Comparison of ENCODE assay signal across 22 cellular contexts in the genomic region with DNA sequence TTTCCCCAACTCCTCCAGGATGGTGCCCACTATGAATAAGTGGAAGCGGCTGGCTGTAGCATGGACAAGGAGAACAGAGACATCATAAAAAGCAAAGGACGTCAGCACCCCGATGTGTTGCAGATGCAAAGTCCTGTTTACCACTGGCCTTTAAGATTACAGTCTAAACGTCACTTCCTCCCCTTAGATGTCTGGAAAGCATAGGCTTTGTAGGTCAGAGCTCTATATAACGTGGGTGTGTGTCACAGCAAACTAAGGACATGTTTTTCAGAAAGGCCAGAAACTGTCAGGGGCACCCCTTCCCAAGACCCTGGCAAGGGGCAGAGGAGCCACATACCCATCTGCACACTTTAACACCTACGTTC. TPM values are rescaled to one million over a fixed set of nuclear protein-coding genes. Genes with fewer than 3 reads are reported as not detected.
DNase-seq lines count a peak whose midpoint lies in the region; ATAC-seq, FAIRE-seq and TF ChIP-seq lines count a peak whose summit lies in the region.
"Had no signal": no experiment of that assay in that cellular context is flagged by ENCODE, and none has a peak within 500 bp of the region (broad histone marks: within the 10 kb centered on the region; RNA-seq: fewer than 3 reads in every experiment).

No MANE protein-coding gene starts in this region.

- no peak overlapping the region for H3K9ac ChIP-seq in H1 (replicated peaks in 1 of 4; ENCODE audit: extremely low read depth in 1 of 4, low read depth in 3 of 4, low read length in 3 of 4)

- no peaks in the 10 kb centered on the region for H3K9me3 ChIP-seq in WERI-Rb-1 (ENCODE audit: severe bottlenecking)
- no peaks in the 10 kb centered on the region for H3K9me3 ChIP-seq in H1 (ENCODE audit: insufficient read depth in 2 of 2, low read depth in 1 of 2, low read length in 1 of 2)
- no peaks in the 10 kb centered on the region for H3K9me3 ChIP-seq in mesodermal cell (ENCODE audit: control insufficient read depth, low read length)
- H3K9me3 ChIP-seq: HAP-1 had no signal

- H3K56ac ChIP-seq in H1 (replicated peaks; ENCODE audit: insufficient read length, low read depth, low read length) = no peak overlapping the region

- H4K91ac ChIP-seq in H1 (replicated peaks; ENCODE audit: insufficient read length, low read length) = no peak overlapping the region

- H2BK20ac ChIP-seq in H1 (ENCODE audit: low read length) = no peak overlapping the region

- no peak for FAIRE-seq in H1 (lab: Jason Lieb, UNC)
- FAIRE-seq: GM19239, HTR-8/SVneo had no signal

- peaks cover 2% of the 10 kb centered on the region for H3K27me3 Mint-ChIP-seq in type B pancreatic cell

- no peak for TF ChIP-seq RAD21 in H1 (IDR thresholded peaks at IDR 0.05 in 1 of 2, conservative IDR thresholded peaks at IDR 0.05 in 1 of 2; ENCODE audit: low read depth in 2 of 2, low read length in 2 of 2)

- H3K79me1 ChIP-seq in H1 (ENCODE audit: low read depth, low read length) = peaks cover 3% of the 10 kb centered on the region; the same call in 1 of the 2 replicates

- H3K23ac ChIP-seq in H1 (ENCODE audit: insufficient read length) = no peak overlapping the region

- no peak overlapping the region for H4K5ac ChIP-seq in H1 (ENCODE audit: insufficient read length, low read depth, low read length)

- H3K27me3 ChIP-seq in WERI-Rb-1 (ENCODE audit: insufficient read depth, low read depth, severe bottlenecking) (no peaks in the 10 kb centered on the region), H1 (replicated peaks in 1 of 4; ENCODE audit: control insufficient read depth in 3 of 4, extremely low read depth in 1 of 4, insufficient read depth in 3 of 4, low read length in 3 of 4) (no peaks in the 10 kb centered on the region)

- H3K4me1 ChIP-seq in H1 (replicated peaks in 1 of 4; ENCODE audit: control insufficient read depth in 3 of 4, insufficient read depth in 4 of 4, low read length in 3 of 4) (peaks cover 4 to 17% (median 10%) of the 10 kb centered on the region in 4 experiments; a peak in 6 of 7 replicates), mesodermal cell (ENCODE audit: control insufficient read depth, insufficient read depth, low read length, poor library complexity, severe bottlenecking) (peaks cover 17% of the 10 kb centered on the region)

- no peak overlapping the region for H3K27ac Mint-ChIP-seq in type B pancreatic cell
- H3K27ac Mint-ChIP-seq: CD14-positive monocyte had no signal

- no peak overlapping the region for H3K4me2 ChIP-seq in H1 (ENCODE audit: insufficient read depth in 1 of 2, low read depth in 2 of 2, low read length in 2 of 2)

- no peak overlapping the region for H3K4ac ChIP-seq in H1 (replicated peaks; ENCODE audit: insufficient read length, low read depth, low read length)

- peak overlapping the region; percentile 46; the same call in 1 of the 2 replicates for H2BK12ac ChIP-seq in H1 (ENCODE audit: low read depth, low read length)

- no peaks in the 10 kb centered on the region for H3K9me3 Mint-ChIP-seq in type B pancreatic cell

- TF ChIP-seq EP300 in H1 (IDR thresholded peaks at IDR 0.05; ENCODE audit: borderline replicate concordance in 1 of 2, low read depth in 2 of 2, low read length in 2 of 2) = no peak

- no peak overlapping the region for H3K4me3 Mint-ChIP-seq in type B pancreatic cell
- H3K4me3 Mint-ChIP-seq: CD14-positive monocyte had no signal

- H2AK5ac ChIP-seq in H1 (ENCODE audit: low read depth, low read length) = peak overlapping the region; percentile 58; the same call in 1 of the 2 replicates

- TF ChIP-seq POLR2A in H1 (IDR thresholded peaks at IDR 0.05; ENCODE audit: control extremely low read depth in 1 of 2, low read depth in 2 of 2, low read length in 2 of 2) = no peak

- H4K20me1 ChIP-seq in H1 (replicated peaks in 1 of 2; ENCODE audit: control insufficient read depth in 1 of 2, insufficient read depth in 2 of 2, low read length in 2 of 2) = peaks cover 0 to 10% of the 10 kb centered on the region in 2 experiments

- H3K14ac ChIP-seq in H1 (ENCODE audit: insufficient read length) = no peak overlapping the region

- H2BK120ac ChIP-seq in H1 (replicated peaks; ENCODE audit: low read depth, low read length) = no peak overlapping the region

- DNase-seq in WERI-Rb-1 = no peak
- DNase-seq in H1 (ENCODE audit: low read depth in 1 of 2, low spot score in 2 of 2) = peak in 1 of 2 experiments; percentile 43
- no peak for DNase-seq in substantia nigra (lab: John Stamatoyannopoulos, UW)
- no peak for DNase-seq in type B pancreatic cell (ENCODE audit: extremely low spot score, unreplicated experiment)
- no peak for DNase-seq in SW 1271 (lab: John Stamatoyannopoulos, UW)
- DNase-seq: ACHN, AML-193, COR-L47, DMS153, MV-4-11, NCI-H1417 treated with DMSO at 0.1 percent for 48 hours, NCI-H2029, NCI-H748 treated with DMSO at 0.1 percent for 48 hours, RPMI8226, SIG-M5 had no signal

- no peak overlapping the region; the same call in 1 of the 2 replicates for H2BK5ac ChIP-seq in H1 (ENCODE audit: low read depth, low read length)

- peaks cover 3 to 88% of the 10 kb centered on the region in 2 experiments; a peak in 3 of 4 replicates for H3K79me2 ChIP-seq in H1 (ENCODE audit: control insufficient read depth in 1 of 2, insufficient read depth in 2 of 2, low read length in 2 of 2)

- no peak for TF ChIP-seq CTCF in WERI-Rb-1 (IDR thresholded peaks at IDR 0.05; ENCODE audit: low read depth, low read length)
- no peak for TF ChIP-seq CTCF in H1 (IDR thresholded peaks at IDR 0.05; ENCODE audit: control extremely low read depth in 1 of 3, insufficient read depth in 1 of 3, low read depth in 1 of 3, low read length in 3 of 3)
- no peak for TF ChIP-seq CTCF in type B pancreatic cell (conservative IDR thresholded peaks at IDR 0.05)

- 0 out of 2 replicates have a peak, but pooled peaks cover 3% of the 10 kb centered on the region for H3K36me3 ChIP-seq in WERI-Rb-1
- H3K36me3 ChIP-seq in H1 (ENCODE audit: control insufficient read depth in 2 of 4, insufficient read depth in 4 of 4, low read length in 3 of 4) = no peaks in the 10 kb centered on the region
- no peaks in the 10 kb centered on the region for H3K36me3 ChIP-seq in mesodermal cell (ENCODE audit: control insufficient read depth, insufficient read depth, low read length)
- H3K36me3 ChIP-seq: HAP-1 had no signal

- 0 out of 2 replicates have a peak overlapping the region, but pooled peaks have one; percentile 65 for H2BK15ac ChIP-seq in H1 (ENCODE audit: low read length)

- H3K23me2 ChIP-seq in H1 (ENCODE audit: low read depth, low read length) = no peaks in the 10 kb centered on the region

- H3K27ac ChIP-seq in WERI-Rb-1 (peak overlapping the region; percentile 86), H1 (ENCODE audit: low read depth, low read length) (no peak overlapping the region), mesodermal cell (ENCODE audit: low read depth, low read length, severe bottlenecking) (peak overlapping the region; percentile 47), substantia nigra (ENCODE audit: low read depth, low read length, poor library complexity, severe bottlenecking) (peak overlapping the region; percentile 88)
- H3K27ac ChIP-seq: HL-60 had no signal

- H3K4me1 Mint-ChIP-seq in type B pancreatic cell (ENCODE audit: unreplicated experiment) = peaks cover 22% of the 10 kb centered on the region
- H3K4me1 Mint-ChIP-seq: CD14-positive monocyte had no signal

- peak overlapping the region; percentile 13 for H3K4me3 ChIP-seq in WERI-Rb-1 (ENCODE audit: low read depth, low read length)
- H3K4me3 ChIP-seq in H1 (ENCODE audit: extremely low read depth in 1 of 4, insufficient read depth in 2 of 4, low read depth in 3 of 4, low read length in 4 of 4) = no peak overlapping the region
- no peak overlapping the region for H3K4me3 ChIP-seq in mesodermal cell (ENCODE audit: extremely low read depth, insufficient read depth, low read length, poor library complexity, severe bottlenecking)
- H3K4me3 ChIP-seq: HAP-1 had no signal

- POLR2A ChIA-PET in H1 (lab: Charles Lee; ENCODE audit: partially characterized antibody) = interaction anchor here (0.8 to 9.2 kb wide), 7 partner anchors 9 to 99 kb away, joined by 3 to 117 read pairs (median 7); no protein-coding TSS in a partner anchor

- H3K18ac ChIP-seq in H1 (ENCODE audit: extremely low read depth, low read length) = 0 out of 2 replicates have a peak overlapping the region, but pooled peaks have one; percentile 0

- no peaks in the 10 kb centered on the region for H3K36me3 Mint-ChIP-seq in type B pancreatic cell
- H3K36me3 Mint-ChIP-seq: CD14-positive monocyte had no signal

- CTCF ChIA-PET in H1 (lab: Charles Lee; ENCODE audit: partially characterized antibody) = interaction anchor here (0.9 to 10.2 kb wide), 13 partner anchors 10 to 120 kb away, joined by 3 to 92 read pairs (median 4); no protein-coding TSS in a partner anchor

- H2AFZ ChIP-seq in H1 (ENCODE audit: low read length) = no peak overlapping the region

- no peak for ATAC-seq in GM18868 (IDR thresholded peaks at IDR 0.05; ENCODE audit: unreplicated experiment)

- H4K8ac ChIP-seq in H1 (ENCODE audit: extremely low read depth, insufficient read depth, low read length) = no peak overlapping the region

- 78% methylated on average over 6 of the region's 6 CpGs; no CpG with 5 or more reads in 1 of the 2 experiments for WGBS in H1 (ENCODE audit: extremely low coverage in 1 of 2, insufficient coverage in 1 of 2, insufficient read length in 1 of 2, insufficient replicate concordance in 2 of 2, low coverage in 1 of 2, low lambda C conversion rate in 2 of 2, missing lambda C conversion rate in 1 of 2), 2 experiments
- 90 to 93% methylated on average over 3 of the region's 6 CpGs for WGBS in mesodermal cell (ENCODE audit: insufficient coverage in 2 of 2), 2 experiments

TF ChIP-seq in H1, 55 proteins besides CTCF, POLR2A, EP300 and RAD21 (continues in another document):
- TF ChIP-seq HDAC6 (IDR thresholded peaks at IDR 0.05; ENCODE audit: low read depth, low read length) (no peak), SIX5 (IDR thresholded peaks at IDR 0.05; ENCODE audit: low read depth, low read length) (no peak), CBX8 (IDR thresholded peaks at IDR 0.05; ENCODE audit: borderline replicate concordance, low read depth, low read length) (no peak), CHD1 (IDR thresholded peaks at IDR 0.05; ENCODE audit: low read depth, low read length) (no peak), YY1 (IDR thresholded peaks at IDR 0.05; ENCODE audit: low read depth, low read length) (no peak), SIRT6 (IDR thresholded peaks at IDR 0.05; ENCODE audit: low read length) (no peak)

RNA-seq across cellular contexts. Expression of gene COBL, which starts 7.9 kb away (rescaled TPM):
- total RNA-seq in H1 (2021; fragmentation: NEBNext Ultra II Directional; extraction: Animal tissue kit (Norgen Biotek cat#: 25700)) = 36.5 and 40.4 TPM in 2 replicates
- polyA plus RNA-seq in H1 (2011; rRNA removed) = 13.8 and 20.3 TPM in 2 replicates
- 20.7 TPM for polyA plus RNA-seq in H1 (2011; cell fraction: cytosol; rRNA removed)
- 44.2 TPM for polyA plus RNA-seq in H1 (2011; cell fraction: nucleus; rRNA removed)
- polyA plus RNA-seq in H1 (2012, experiment 1 of 2) = 24.1 to 31.8 TPM (median 27.2 TPM) in 4 replicates
- 7.2 TPM for polyA plus RNA-seq in H1 (2012, experiment 2 of 2)
- 17.9 TPM for polyA plus RNA-seq in H1 (2013, experiment 1 of 2)
- polyA plus RNA-seq in H1 (2013, experiment 2 of 2) = 15.9 TPM
- 40.8 and 57.2 TPM in 2 replicates for polyA minus RNA-seq in H1 (2011; rRNA and poly(A)+ RNA removed)
- polyA minus RNA-seq in H1 (2011; cell fraction: cytosol; rRNA and poly(A)+ RNA removed) = 26.1 TPM
- 66.4 TPM for polyA minus RNA-seq in H1 (2011; cell fraction: nucleus; rRNA and poly(A)+ RNA removed)
- polyA plus RNA-seq in mesodermal cell (2013, experiment 1 of 2) = 0.59 TPM
- polyA plus RNA-seq in mesodermal cell (2013, experiment 2 of 2) = 1.4 TPM
- 25.7 and 47.1 TPM in 2 replicates for total RNA-seq in type B pancreatic cell (ENCODE audit: low replicate concordance)
- polyA plus RNA-seq: CD14-positive monocyte had no signal
